Comparison of ENCODE assay signal across 9 cellular contexts in the genomic region with DNA sequence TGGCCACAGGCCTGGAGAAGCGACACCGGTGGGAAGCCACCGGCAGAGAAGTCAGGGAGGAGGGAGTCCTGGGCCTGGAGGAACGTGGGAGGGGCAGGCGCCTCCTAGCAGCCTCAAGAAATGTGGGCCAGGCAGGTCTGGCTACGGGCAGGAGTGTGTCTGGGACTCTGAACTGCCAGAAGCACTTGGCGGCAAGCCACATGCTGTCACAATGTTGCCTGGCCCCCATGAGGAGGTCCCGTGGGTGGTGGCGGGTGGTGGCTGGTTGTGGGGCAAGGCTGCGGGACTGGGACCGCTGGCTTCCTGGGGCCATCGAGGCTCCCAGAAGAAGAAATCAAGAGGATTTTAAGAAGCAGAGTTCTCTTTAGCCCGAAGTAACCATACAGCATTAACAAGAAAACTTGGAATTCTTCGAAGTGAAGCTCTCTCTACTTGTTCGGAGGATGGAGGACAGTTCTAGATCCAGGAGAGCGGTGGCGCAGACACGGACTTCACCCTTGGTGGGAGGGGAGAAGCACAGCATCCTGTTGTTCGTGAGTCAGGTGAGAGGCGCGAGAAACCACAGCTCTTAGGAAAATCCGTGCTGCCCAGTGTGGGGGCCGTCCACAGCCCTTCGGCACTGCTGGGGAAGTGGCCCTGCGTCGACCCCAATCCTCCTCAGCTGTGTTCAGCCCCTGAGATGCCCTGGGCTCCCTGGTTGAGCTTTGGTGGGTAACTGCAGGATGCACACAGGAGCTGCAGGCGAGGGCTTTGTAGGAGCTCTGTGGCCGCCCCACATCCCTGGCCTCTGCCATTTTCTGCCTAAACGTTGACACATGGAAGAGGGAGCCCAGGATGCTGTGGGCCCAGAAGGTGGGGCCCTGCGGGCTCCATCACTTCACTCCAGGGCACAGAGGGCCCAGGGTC. TPM values are rescaled to one million over a fixed set of nuclear protein-coding genes. Genes with fewer than 3 reads are reported as not detected.
DNase-seq lines count a peak whose midpoint lies in the region; ATAC-seq and TF ChIP-seq lines count a peak whose summit lies in the region.
"Had no signal": no experiment of that assay in that cellular context is flagged by ENCODE, and none has a peak within 500 bp of the region (broad histone marks: within the 10 kb centered on the region; RNA-seq: fewer than 3 reads in every experiment).

No MANE protein-coding gene starts in this region.

- DNase-seq in ascending aorta (ENCODE audit: low spot score in 2 of 2) (peak; percentile 47 to 90), iris pigment epithelial cell (ENCODE audit: low read depth) (peak; percentile 60), smooth muscle cell (lab: John Stamatoyannopoulos, UW; ENCODE audit: unreplicated experiment) (peak; percentile 27), NCI-H2107 treated with DMSO at 0.1 percent for 48 hours (lab: John Stamatoyannopoulos, UW; ENCODE audit: unreplicated experiment) (no peak), NCI-H1930 (lab: John Stamatoyannopoulos, UW) (no peak)

- H3K36me3 ChIP-seq in ascending aorta (peaks cover 0 to 4% of the 10 kb centered on the region in 2 donors), smooth muscle cell (ENCODE audit: low read depth) (no peaks in the 10 kb centered on the region)

- no peak for TF ChIP-seq EP300 in Ishikawa (IDR thresholded peaks at IDR 0.05; ENCODE audit: borderline replicate concordance)

- no peak for TF ChIP-seq RAD21 in Ishikawa (IDR thresholded peaks at IDR 0.05; ENCODE audit: low read depth)

- peak overlapping the region; percentile 35 for H3K9ac ChIP-seq in smooth muscle cell (ENCODE audit: low read depth)

- TF ChIP-seq CTCF in ascending aorta (IDR thresholded peaks at IDR 0.05) (no peak), smooth muscle cell (IDR thresholded peaks at IDR 0.05; ENCODE audit: borderline replicate concordance, insufficient read depth, poor library complexity, severe bottlenecking) (no peak)

- H3K9me3 ChIP-seq in ascending aorta, result no peaks in the 10 kb centered on the region
- H3K9me3 ChIP-seq in smooth muscle cell (replicated peaks; ENCODE audit: low read depth), result no peaks in the 10 kb centered on the region

- H3K4me3 ChIP-seq in ascending aorta (peak overlapping the region; percentile 24 to 78), smooth muscle cell (no peak overlapping the region)

- H3K79me2 ChIP-seq in smooth muscle cell (ENCODE audit: low read depth), result peaks cover 98% of the 10 kb centered on the region

- peak overlapping the region; percentile 78 for H3K4me2 ChIP-seq in smooth muscle cell

- H3K4me1 ChIP-seq in ascending aorta, result peaks cover 58 to 81% of the 10 kb centered on the region in 2 donors
- peaks cover 9% of the 10 kb centered on the region for H3K4me1 ChIP-seq in smooth muscle cell (ENCODE audit: low read depth)

- H3K27ac ChIP-seq in ascending aorta, result peak overlapping the region; percentile 85 to 93
- peak overlapping the region; percentile 75 for H3K27ac ChIP-seq in smooth muscle cell (ENCODE audit: low read depth)

- no peak for ATAC-seq in GM19395 (IDR thresholded peaks at IDR 0.05; ENCODE audit: unreplicated experiment)
- no peak for ATAC-seq in HG03280 (IDR thresholded peaks at IDR 0.05; ENCODE audit: unreplicated experiment)
- ATAC-seq: Panc1 had no signal

- intact Hi-C loops in ascending aorta (cut with DNase I), result no loop called here

- H3K27me3 ChIP-seq in ascending aorta (no peaks in the 10 kb centered on the region), smooth muscle cell (ENCODE audit: low read depth) (no peaks in the 10 kb centered on the region)

- H4K20me1 ChIP-seq in smooth muscle cell (ENCODE audit: low read depth), result peaks cover 99% of the 10 kb centered on the region

- 62% methylated on average over 30 of the region's 30 CpGs for WGBS in smooth muscle cell (ENCODE audit: low lambda C conversion rate)

- H3F3A ChIP-seq in smooth muscle cell (ENCODE audit: low read depth), result peaks cover 4% of the 10 kb centered on the region

- H2AFZ ChIP-seq in smooth muscle cell (ENCODE audit: low read depth), result no peak overlapping the region

TF ChIP-seq in Ishikawa, 13 proteins besides CTCF, POLR2A, EP300 and RAD21:
- TF ChIP-seq REST (IDR thresholded peaks at IDR 0.05; ENCODE audit: low read depth), result no peak
- TF ChIP-seq TEAD4 (IDR thresholded peaks at IDR 0.05), result no peak
- no peak for TF ChIP-seq CREB1 (IDR thresholded peaks at IDR 0.05; ENCODE audit: low read depth)
- no peak for TF ChIP-seq FOXM1 (IDR thresholded peaks at IDR 0.05; ENCODE audit: borderline replicate concordance, low read depth)
- TF ChIP-seq TCF12 (IDR thresholded peaks at IDR 0.05; ENCODE audit: low read depth), result no peak
- TF ChIP-seq NFIC (IDR thresholded peaks at IDR 0.05), result peak; percentile 41; the same call in 1 of the 2 replicates
- TF ChIP-seq YY1 (IDR thresholded peaks at IDR 0.05; ENCODE audit: low read depth), result no peak

RNA-seq across cellular contexts. Expression of gene SKI, which starts 12.4 kb away (rescaled TPM):
- total RNA-seq in ascending aorta (139 TPM), smooth muscle cell (14.4 and 19.6 TPM in 2 replicates)
- polyA plus RNA-seq in smooth muscle cell, result 4.2 and 6.8 TPM in 2 replicates

RNA-seq across cellular contexts. Expression of gene FAAP20, which starts 45.9 kb away (rescaled TPM):
- total RNA-seq in ascending aorta (38.3 TPM), smooth muscle cell (33.1 and 39.8 TPM in 2 replicates)
- 152 and 162 TPM in 2 replicates for polyA plus RNA-seq in smooth muscle cell

Comparison
In these comparisons a context has a peak if more than half of its experiments do, and no peak if none do; other contexts are left out.
1. DNase-seq: peak in ascending aorta (2 of 2), iris pigment epithelial cell (single experiment) and smooth muscle cell (single experiment); none in NCI-H2107 treated with DMSO at 0.1 percent for 48 hours (single experiment) and NCI-H1930 (0 of 2).